Comparison of ENCODE assay signal across 1 cellular context in the genomic region with DNA sequence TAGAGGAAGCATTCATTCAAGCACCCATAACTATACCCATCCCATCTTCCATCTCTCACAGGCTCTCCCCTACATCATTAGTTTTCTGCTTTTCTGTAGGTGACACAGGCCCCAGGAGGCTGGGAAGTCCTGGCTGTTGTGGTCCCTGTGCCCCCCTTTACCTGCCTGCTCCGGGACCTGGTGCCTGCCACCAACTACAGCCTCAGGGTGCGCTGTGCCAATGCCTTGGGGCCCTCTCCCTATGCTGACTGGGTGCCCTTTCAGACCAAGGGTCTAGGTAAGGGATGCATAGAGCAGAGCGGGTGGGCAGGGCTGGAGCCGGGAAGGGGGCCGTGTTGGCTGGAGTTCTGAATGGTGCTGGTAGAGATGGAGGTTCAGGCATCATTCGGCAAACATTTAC.
TF ChIP-seq lines count a peak whose summit lies in the region.

No MANE protein-coding gene starts in this region.

TF ChIP-seq in WTC11, 78 proteins besides CTCF, POLR2A, EP300 and RAD21 (continued from another document):
- TF ChIP-seq, protein P1, sequence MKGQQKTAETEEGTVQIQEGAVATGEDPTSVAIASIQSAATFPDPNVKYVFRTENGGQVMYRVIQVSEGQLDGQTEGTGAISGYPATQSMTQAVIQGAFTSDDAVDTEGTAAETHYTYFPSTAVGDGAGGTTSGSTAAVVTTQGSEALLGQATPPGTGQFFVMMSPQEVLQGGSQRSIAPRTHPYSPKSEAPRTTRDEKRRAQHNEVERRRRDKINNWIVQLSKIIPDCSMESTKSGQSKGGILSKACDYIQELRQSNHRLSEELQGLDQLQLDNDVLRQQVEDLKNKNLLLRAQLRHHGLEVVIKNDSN (CRISPR knock-in tag; IDR thresholded peaks at IDR 0.05) = no peak
- TF ChIP-seq ZNF396 (CRISPR knock-in tag; IDR thresholded peaks at IDR 0.05; ENCODE audit: borderline replicate concordance) = no peak
- no peak for TF ChIP-seq ZNF219 (CRISPR knock-in tag; IDR thresholded peaks at IDR 0.05; ENCODE audit: borderline replicate concordance)
- TF ChIP-seq NFE2L1 (CRISPR knock-in tag; IDR thresholded peaks at IDR 0.05) = no peak
